26 cellular contexts compared by ENCODE assay signal in genomic region chr1:59766463-59766862, GRCh38. TPM values are rescaled to one million over a fixed set of nuclear protein-coding genes. Genes with fewer than 3 reads are reported as not detected.
DNase-seq lines count a peak whose midpoint lies in the region; ATAC-seq and TF ChIP-seq lines count a peak whose summit lies in the region.
"Had no signal": no experiment of that assay in that cellular context is flagged by ENCODE, and none has a peak within 500 bp of the region (broad histone marks: within the 10 kb centered on the region; RNA-seq: fewer than 3 reads in every experiment).

No MANE protein-coding gene starts in this region.

- peak overlapping the region; percentile 31 for H2AFZ ChIP-seq in GM23248

- no peak overlapping the region for H3K4me3 ChIP-seq in GM23248
- H3K4me3 ChIP-seq in psoas muscle: no peak overlapping the region
- H3K4me3 ChIP-seq: heart left ventricle, right atrium auricular region had no signal

- DNase-seq in GM23248: peak; percentile 6
- peak; percentile 20 for DNase-seq in NCI-H69 (lab: John Stamatoyannopoulos, UW)
- peak; percentile 57 for DNase-seq in fibroblast of peridontal ligament (ENCODE audit: extremely low read depth)
- no peak for DNase-seq in psoas muscle
- no peak for DNase-seq in NCI-H446 (lab: John Stamatoyannopoulos, UW)
- no peak for DNase-seq in SW 1271 (lab: John Stamatoyannopoulos, UW)
- no peak for DNase-seq in stimulated activated CD4-positive, alpha-beta T cell treated with anti-CD3 and anti-CD28 coated beads, Interleukin-15, amount 100 ng/mL, for 24 hours
- DNase-seq: activated CD4-positive, alpha-beta T cell treated with anti-CD3 and anti-CD28 coated beads, Interleukin-2, amount 50 U/mL, for 4 hours; activated CD4-positive, CD25-positive, alpha-beta regulatory T cell; activated CD8-positive, alpha-beta memory T cell treated with anti-CD3 and anti-CD28 coated beads, Interleukin-2, amount 50 U/mL, for 48 hours; activated naive CD8-positive, alpha-beta T cell treated with anti-CD3 and anti-CD28 coated beads for 36 hours; CD4-positive, alpha-beta memory T cell; cerebellar nuclear complex; DMS53; heart left ventricle; left colon; NCI-H1105; NCI-H2081 treated with DMSO at 0.1 percent for 48 hours; NCI-H524 treated with DMSO at 0.1 percent for 48 hours; stimulated activated CD4-positive, alpha-beta T cell treated with anti-CD3 and anti-CD28 coated beads, Interleukin-12 subunit alpha, Interleukin-12 subunit beta, amount 100 ng/mL, for 4 hours; stimulated activated naive CD4-positive, alpha-beta T cell treated with Interleukin-2 at 50 U/mL for 16 hours; T1000 had no signal

- in situ Hi-C loops in GM23248 (cut with MboI): no loop called here

- 74 to 79% methylated on average over 7 of the region's 7 CpGs for WGBS in GM23248 (ENCODE audit: low coverage in 1 of 2, low lambda C conversion rate in 2 of 2, missing lambda C conversion rate in 2 of 2), 2 experiments
- 58 to 80% (median 67%) methylated on average over 7 of the region's 7 CpGs for WGBS in psoas muscle, 3 donors

- no peaks in the 10 kb centered on the region for H3K9me2 ChIP-seq in GM23248 (ENCODE audit: insufficient read depth)

- H3K36me3 ChIP-seq in GM23248 (ENCODE audit: low read depth) (no peaks in the 10 kb centered on the region), psoas muscle (ENCODE audit: insufficient read depth in 1 of 2, low read depth in 1 of 2) (peaks cover 0 to 10% of the 10 kb centered on the region in 2 donors)
- H3K36me3 ChIP-seq: heart left ventricle, right atrium auricular region had no signal

- no peak for TF ChIP-seq CTCF in psoas muscle (IDR thresholded peaks at IDR 0.05)

- no peaks in the 10 kb centered on the region for H4K20me1 ChIP-seq in GM23248 (ENCODE audit: insufficient read depth)

- intact Hi-C loops in psoas muscle (cut with DNase I): no loop called here

- no peaks in the 10 kb centered on the region for H3K79me2 ChIP-seq in GM23248 (ENCODE audit: insufficient read depth)

- H3K27me3 ChIP-seq in GM23248 (replicated peaks; ENCODE audit: insufficient read depth): no peaks in the 10 kb centered on the region
- H3K27me3 ChIP-seq in psoas muscle (ENCODE audit: insufficient read depth in 3 of 3, low read length in 2 of 3): no peaks in the 10 kb centered on the region
- H3K27me3 ChIP-seq: heart left ventricle, right atrium auricular region had no signal

- H3K27ac ChIP-seq in GM23248 (no peak overlapping the region), psoas muscle (no peak overlapping the region)
- H3K27ac ChIP-seq: heart left ventricle, right atrium auricular region, RWPE1 had no signal

- H3K4me1 ChIP-seq in GM23248 (ENCODE audit: insufficient read depth): peaks cover 14% of the 10 kb centered on the region
- H3K4me1 ChIP-seq in psoas muscle: peaks cover 15% of the 10 kb centered on the region
- H3K4me1 ChIP-seq: heart left ventricle, right atrium auricular region had no signal

- H3K9me3 ChIP-seq in GM23248 (ENCODE audit: low read depth): no peaks in the 10 kb centered on the region
- H3K9me3 ChIP-seq in psoas muscle: no peaks in the 10 kb centered on the region
- H3K9me3 ChIP-seq: heart left ventricle, right atrium auricular region had no signal

- no peak overlapping the region for H3K9ac ChIP-seq in GM23248

- H3F3A ChIP-seq in GM23248 (ENCODE audit: insufficient read depth): peaks cover 6% of the 10 kb centered on the region; the same call in 1 of the 2 replicates

- H3K4me2 ChIP-seq in GM23248 (ENCODE audit: unreplicated experiment): no peak overlapping the region

- peak in 3 of 4 donors; percentile 6 to 45 (median 40) for ATAC-seq in psoas muscle
- ATAC-seq: heart left ventricle, left colon had no signal

RNA-seq across cellular contexts. Expression of gene HOOK1, which starts 48.3 kb away (rescaled TPM):
- total RNA-seq in GM23248 (2014; rRNA removed; shearing (Covaris generic)): not detected in 2 replicates
- not detected in 2 replicates for polyA plus RNA-seq in GM23248 (2016; fragmentation: Nextera tagmentation; extraction: Ambion mirVana)
- total RNA-seq in psoas muscle: under 1 TPM; 0.04 to 0.34 (median 0.14) TPM
- polyA plus RNA-seq in psoas muscle: under 1 TPM in 2 of 3 donors, not detected in 1; 0.03 to 0.06 TPM
- total RNA-seq: myocyte, osteocyte had no signal

Comparison
In these comparisons a context has a peak if more than half of its experiments do, and no peak if none do; other contexts are left out.
1. DNase-seq: peak in GM23248 (single experiment), NCI-H69 (single experiment) and fibroblast of peridontal ligament (single experiment); none in psoas muscle (0 of 2), NCI-H446 (0 of 2), SW 1271 (0 of 2) and stimulated activated CD4-positive, alpha-beta T cell treated with anti-CD3 and anti-CD28 coated beads, Interleukin-15, amount 100 ng/mL, for 24 hours (single experiment).